ENCODE assay signal across 9 cellular contexts in the genomic region with DNA sequence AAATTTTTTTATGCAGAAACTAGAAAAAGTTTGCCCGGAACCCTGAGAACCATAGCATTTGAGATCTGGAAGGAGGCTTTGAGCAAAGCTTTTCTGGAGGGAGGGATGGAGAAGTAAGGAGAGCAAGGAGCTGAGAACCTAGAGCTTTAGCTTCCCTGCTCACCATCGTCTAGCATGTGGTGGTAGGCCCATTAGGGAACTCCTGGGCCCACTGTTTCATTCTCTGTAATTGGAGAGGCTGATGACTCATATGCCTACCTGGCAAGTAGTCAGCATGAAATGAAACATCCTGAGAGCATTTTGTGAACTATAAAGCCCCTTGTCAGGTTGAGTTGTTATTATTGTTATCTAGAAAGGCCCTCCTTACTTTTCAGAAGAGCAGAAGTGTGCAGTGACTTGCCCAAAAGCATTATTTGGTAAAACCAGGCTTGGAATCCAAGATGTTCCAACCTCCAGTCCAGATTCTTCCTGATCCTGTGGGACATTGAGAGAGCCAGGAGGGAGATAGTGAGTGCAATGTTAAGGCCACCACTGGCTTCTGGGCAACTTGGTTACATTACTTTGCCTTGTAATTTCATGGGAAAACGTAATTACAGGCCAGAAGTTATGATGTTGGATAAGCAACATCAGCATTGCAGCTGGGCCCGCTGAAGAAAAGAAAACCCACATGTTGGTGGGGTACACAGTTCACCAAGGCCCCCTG.
DNase-seq lines count a peak whose midpoint lies in the region; ATAC-seq and FAIRE-seq lines count a peak whose summit lies in the region.
"Had no signal": no experiment of that assay in that cellular context is flagged by ENCODE, and none has a peak within 500 bp of the region (broad histone marks: within the 10 kb centered on the region; RNA-seq: fewer than 3 reads in every experiment).

No MANE protein-coding gene starts in this region.

- no peak overlapping the region for H3K9ac ChIP-seq in adipocyte (ENCODE audit: low read length)
- H3K9ac ChIP-seq in skeletal muscle satellite cell (ENCODE audit: low read depth, low read length) = peak overlapping the region; percentile 6

- intact Hi-C loops in activated CD4-positive, alpha-beta memory T cell treated with anti-CD3 and anti-CD28 coated beads for 36 hours (cut with micrococcal nuclease) = no loop called here

- H3K36me3 ChIP-seq in adipocyte (ENCODE audit: control insufficient read depth, insufficient read depth, low read length, severe bottlenecking) (no peaks in the 10 kb centered on the region), skeletal muscle satellite cell (ENCODE audit: insufficient read depth, low read length) (no peaks in the 10 kb centered on the region)

- H3K9me3 ChIP-seq in adipocyte (ENCODE audit: control insufficient read depth, low read length) (no peaks in the 10 kb centered on the region), skeletal muscle satellite cell (replicated peaks; ENCODE audit: low read length) (no peaks in the 10 kb centered on the region)

- CTCF ChIA-PET in activated CD4-positive, alpha-beta memory T cell treated with anti-CD3 and anti-CD28 coated beads for 36 hours (lab: Charles Lee) = interaction anchor here (0.6 kb wide), 1 partner anchor 874 kb away, joined by 3 read pairs; no protein-coding TSS in a partner anchor
- CTCF ChIA-PET in activated CD4-positive, alpha-beta memory T cell treated with anti-CD3 and anti-CD28 coated beads, Interleukin-2, amount 10 ng/mL, durations not matched to agents 7 days and 5 days (lab: Charles Lee) = no interaction called here

- DNase-seq in activated CD4-positive, alpha-beta memory T cell treated with anti-CD3 and anti-CD28 coated beads for 36 hours = peak; percentile 29
- DNase-seq in activated CD4-positive, alpha-beta memory T cell treated with anti-CD3 and anti-CD28 coated beads, Interleukin-2, amount 10 ng/mL, durations not matched to agents 7 days and 5 days = no peak
- DNase-seq in adipocyte (ENCODE audit: low read depth) = peak; percentile 42
- DNase-seq in RCC 7860 (ENCODE audit: low spot score) = no peak
- DNase-seq in activated effector memory CD4-positive, alpha-beta T cell treated with Interleukin-2 at 50 U/mL for 16 hours = no peak
- DNase-seq: CD4-positive, alpha-beta memory T cell had no signal

- POLR2A ChIA-PET in activated CD4-positive, alpha-beta memory T cell treated with anti-CD3 and anti-CD28 coated beads for 36 hours (lab: Charles Lee) = no interaction called here
- POLR2A ChIA-PET in activated CD4-positive, alpha-beta memory T cell treated with anti-CD3 and anti-CD28 coated beads, Interleukin-2, amount 10 ng/mL, durations not matched to agents 7 days and 5 days (lab: Charles Lee) = no interaction called here

- no peak for FAIRE-seq in RCC 7860 (lab: Jason Lieb, UNC)

- H3K4me2 ChIP-seq in skeletal muscle satellite cell (ENCODE audit: low read length) = peak overlapping the region; percentile 48

- H3K27ac Mint-ChIP-seq in activated CD4-positive, alpha-beta memory T cell treated with anti-CD3 and anti-CD28 coated beads for 36 hours = no peak overlapping the region
- H3K27ac Mint-ChIP-seq in activated CD4-positive, alpha-beta memory T cell treated with anti-CD3 and anti-CD28 coated beads, Interleukin-2, amount 10 ng/mL, durations not matched to agents 7 days and 5 days = no peak overlapping the region

- H3K4me1 ChIP-seq in adipocyte (ENCODE audit: control insufficient read depth, insufficient read depth, low read length) = no peaks in the 10 kb centered on the region
- H3K4me1 ChIP-seq in skeletal muscle satellite cell (ENCODE audit: control insufficient read depth, insufficient read depth, low read length) = peaks cover 41% of the 10 kb centered on the region

- peaks cover 3% of the 10 kb centered on the region for H3K4me1 Mint-ChIP-seq in activated CD4-positive, alpha-beta memory T cell treated with anti-CD3 and anti-CD28 coated beads for 36 hours (ENCODE audit: low read depth)
- H3K4me1 Mint-ChIP-seq in activated CD4-positive, alpha-beta memory T cell treated with anti-CD3 and anti-CD28 coated beads, Interleukin-2, amount 10 ng/mL, durations not matched to agents 7 days and 5 days = peaks cover 3% of the 10 kb centered on the region
- H3K4me1 Mint-ChIP-seq: CD4-positive, alpha-beta memory T cell had no signal

- no peaks in the 10 kb centered on the region for H3K9me3 Mint-ChIP-seq in activated CD4-positive, alpha-beta memory T cell treated with anti-CD3 and anti-CD28 coated beads for 36 hours
- H3K9me3 Mint-ChIP-seq in activated CD4-positive, alpha-beta memory T cell treated with anti-CD3 and anti-CD28 coated beads, Interleukin-2, amount 10 ng/mL, durations not matched to agents 7 days and 5 days = no peaks in the 10 kb centered on the region

- H3K27me3 Mint-ChIP-seq in activated CD4-positive, alpha-beta memory T cell treated with anti-CD3 and anti-CD28 coated beads for 36 hours = no peaks in the 10 kb centered on the region
- peaks cover 5% of the 10 kb centered on the region for H3K27me3 Mint-ChIP-seq in activated CD4-positive, alpha-beta memory T cell treated with anti-CD3 and anti-CD28 coated beads, Interleukin-2, amount 10 ng/mL, durations not matched to agents 7 days and 5 days

- peaks cover 3% of the 10 kb centered on the region for H3K27me3 ChIP-seq in adipocyte (replicated peaks; ENCODE audit: control insufficient read depth, insufficient read depth, low read length)
- no peaks in the 10 kb centered on the region for H3K27me3 ChIP-seq in skeletal muscle satellite cell (ENCODE audit: control insufficient read depth, insufficient read depth, low read length)

- no peak overlapping the region for H3K4me3 ChIP-seq in adipocyte (ENCODE audit: low read length)
- H3K4me3 ChIP-seq in skeletal muscle satellite cell (ENCODE audit: low read length) = no peak overlapping the region

- ATAC-seq in HG02938 (IDR thresholded peaks at IDR 0.05; ENCODE audit: unreplicated experiment) (peak; percentile 75), HG02678 (IDR thresholded peaks at IDR 0.05; ENCODE audit: unreplicated experiment) (no peak)

- no peak overlapping the region for H3K4me3 Mint-ChIP-seq in activated CD4-positive, alpha-beta memory T cell treated with anti-CD3 and anti-CD28 coated beads for 36 hours
- no peak overlapping the region for H3K4me3 Mint-ChIP-seq in activated CD4-positive, alpha-beta memory T cell treated with anti-CD3 and anti-CD28 coated beads, Interleukin-2, amount 10 ng/mL, durations not matched to agents 7 days and 5 days
- H3K4me3 Mint-ChIP-seq: CD4-positive, alpha-beta memory T cell had no signal

- H3K36me3 Mint-ChIP-seq in activated CD4-positive, alpha-beta memory T cell treated with anti-CD3 and anti-CD28 coated beads for 36 hours = no peaks in the 10 kb centered on the region
- H3K36me3 Mint-ChIP-seq in activated CD4-positive, alpha-beta memory T cell treated with anti-CD3 and anti-CD28 coated beads, Interleukin-2, amount 10 ng/mL, durations not matched to agents 7 days and 5 days (ENCODE audit: low read depth) = no peaks in the 10 kb centered on the region
- H3K36me3 Mint-ChIP-seq: CD4-positive, alpha-beta memory T cell had no signal

Comparison
In these comparisons a context has a peak if more than half of its experiments do, and no peak if none do; other contexts are left out.
1. DNase-seq: peak in activated CD4-positive, alpha-beta memory T cell treated with anti-CD3 and anti-CD28 coated beads for 36 hours (single experiment) and adipocyte (single experiment); none in activated CD4-positive, alpha-beta memory T cell treated with anti-CD3 and anti-CD28 coated beads, Interleukin-2, amount 10 ng/mL, durations not matched to agents 7 days and 5 days (single experiment), RCC 7860 (single experiment) and activated effector memory CD4-positive, alpha-beta T cell treated with Interleukin-2 at 50 U/mL for 16 hours (single experiment).